8 cellular contexts compared by ENCODE assay signal in genomic region chr1:32886012-32886827, GRCh38. TPM values are rescaled to one million over a fixed set of nuclear protein-coding genes. Genes with fewer than 3 reads are reported as not detected.
DNase-seq lines count a peak whose midpoint lies in the region; ATAC-seq and TF ChIP-seq lines count a peak whose summit lies in the region.

TSS of gene HPCA (plus strand) at chr1:32886491. CDS start at chr1:32888899, 2,408 bp downstream.

- H3K4me3 ChIP-seq in GM23248 (no peak within 1 kb of the TSS), SJCRH30 (no peak within 1 kb of the TSS), coronary artery (peak within 1 kb of the TSS; percentile 48), lung (no peak within 1 kb of the TSS)

- TF ChIP-seq CTCF in coronary artery (IDR thresholded peaks at IDR 0.05) (no peak), lung (IDR thresholded peaks at IDR 0.05; ENCODE audit: control extremely low read depth, extremely low read depth) (no peak)

- H3K79me2 ChIP-seq in GM23248 (ENCODE audit: insufficient read depth): no peaks in the 10 kb centered on the region

- H3K27ac ChIP-seq in GM23248: no peak within 1 kb of the TSS
- no peak within 1 kb of the TSS for H3K27ac ChIP-seq in SJCRH30
- no peak within 1 kb of the TSS for H3K27ac ChIP-seq in coronary artery
- no peak within 1 kb of the TSS for H3K27ac ChIP-seq in lung (ENCODE audit: low read depth in 1 of 2, low read length in 1 of 2)

- DNase-seq in AG08395 (ENCODE audit: low spot score) (peak; percentile 78), GM23248 (peak; percentile 81), SJCRH30 (peak; percentile 80 to 88), coronary artery (ENCODE audit: low spot score) (no peak), lung (ENCODE audit: low spot score) (no peak), putamen (ENCODE audit: low spot score) (no peak)

- no peaks in the 10 kb centered on the region for H3K9me3 ChIP-seq in GM23248 (ENCODE audit: low read depth)
- H3K9me3 ChIP-seq in SJCRH30 (replicated peaks): no peaks in the 10 kb centered on the region
- peaks cover 0 to 2% of the 10 kb centered on the region in 2 donors for H3K9me3 ChIP-seq in lung (ENCODE audit: control insufficient read depth in 2 of 2, insufficient read depth in 1 of 2, low read length in 1 of 2)

- no peaks in the 10 kb centered on the region for H3K36me3 ChIP-seq in GM23248 (ENCODE audit: low read depth)
- H3K36me3 ChIP-seq in SJCRH30: no peaks in the 10 kb centered on the region
- no peaks in the 10 kb centered on the region for H3K36me3 ChIP-seq in lung (ENCODE audit: control insufficient read depth in 2 of 2, insufficient read depth in 2 of 2, low read length in 2 of 2)

- in situ Hi-C loops in GM23248 (cut with MboI): no loop called here

- ATAC-seq in lung (ENCODE audit: insufficient read depth, low FRiP score) (peak; percentile 73), GM19463 (IDR thresholded peaks at IDR 0.05; ENCODE audit: unreplicated experiment) (no peak), HG03097 (IDR thresholded peaks at IDR 0.05; ENCODE audit: low FRiP score, unreplicated experiment) (no peak)

- no peak within 1 kb of the TSS for H2AFZ ChIP-seq in GM23248

- H3F3A ChIP-seq in GM23248 (ENCODE audit: insufficient read depth): no peaks in the 10 kb centered on the region

- H3K4me1 ChIP-seq in GM23248 (ENCODE audit: insufficient read depth) (no peaks in the 10 kb centered on the region), SJCRH30 (peaks cover 5% of the 10 kb centered on the region; the same call in 1 of the 2 replicates), lung (ENCODE audit: control insufficient read depth in 2 of 2, insufficient read depth in 2 of 2, low read length in 2 of 2) (peaks cover 2 to 10% of the 10 kb centered on the region in 2 donors)

- H4K20me1 ChIP-seq in GM23248 (ENCODE audit: insufficient read depth): no peaks in the 10 kb centered on the region

- no peak within 1 kb of the TSS for H3K9ac ChIP-seq in GM23248

- no peaks in the 10 kb centered on the region for H3K9me2 ChIP-seq in GM23248 (ENCODE audit: insufficient read depth)

- H3K27me3 ChIP-seq in GM23248 (replicated peaks; ENCODE audit: insufficient read depth) (peaks cover 16% of the 10 kb centered on the region; the same call in 1 of the 2 replicates), SJCRH30 (no peaks in the 10 kb centered on the region; the same call in none of the 2 replicates), lung (ENCODE audit: control insufficient read depth, insufficient read depth) (peaks cover 3% of the 10 kb centered on the region)

- WGBS in GM23248 (ENCODE audit: low coverage in 1 of 2, low lambda C conversion rate in 2 of 2, missing lambda C conversion rate in 2 of 2), 2 experiments: 2 to 5% methylated on average over 4 to 37 of the region's 79 CpGs
- 4% methylated on average over 40 to 79 of the region's 79 CpGs for WGBS in lung, 2 donors

- no peak within 1 kb of the TSS for H3K4me2 ChIP-seq in GM23248 (ENCODE audit: unreplicated experiment)

RNA-seq across cellular contexts. Expression of gene HPCA, which starts in this region (rescaled TPM):
- total RNA-seq in GM23248 (2014; rRNA removed; shearing (Covaris generic)): not detected in 2 replicates
- polyA plus RNA-seq in GM23248 (2016; fragmentation: Nextera tagmentation; extraction: Ambion mirVana) (not detected in 2 replicates), lung (under 1 TPM in 1 of 2 donors, not detected in 1; 0.19 TPM)
- not detected in 2 replicates for total RNA-seq in SJCRH30 (2014; rRNA removed; shearing (Covaris generic))
- 1 to 10 TPM in 1 of 2 donors, under 1 TPM in 1; 0.40 to 1.3 TPM for total RNA-seq in lung

Comparison
In these comparisons a context has a peak if more than half of its experiments do, and no peak if none do; other contexts are left out.
1. Peak in DNase-seq in GM23248; RNA of the gene not detected or under 1 TPM.
2. Peak in DNase-seq in SJCRH30; RNA of the gene not detected or under 1 TPM.